In genomic region chrX:48142697-48143096, GRCh38 we compare ENCODE assay signal across 17 cellular contexts. TPM values are rescaled to one million over a fixed set of nuclear protein-coding genes. Genes with fewer than 3 reads are reported as not detected.
DNase-seq lines count a peak whose midpoint lies in the region; ATAC-seq, FAIRE-seq and TF ChIP-seq lines count a peak whose summit lies in the region.
"Not testable (repeated sequence)": the region's sequence is repeated elsewhere in the genome, so short reads cannot be mapped to it uniquely, and the experiment has no call there.
"Had no signal": no experiment of that assay in that cellular context is flagged by ENCODE, and none has a peak within 500 bp of the region (broad histone marks: within the 10 kb centered on the region; RNA-seq: fewer than 3 reads in every experiment).

No MANE protein-coding gene starts in this region.

- POLR2A ChIA-PET in PC-3 (lab: Charles Lee; ENCODE audit: unreplicated experiment); activated CD4-positive, alpha-beta T cell treated with anti-CD3 and anti-CD28 coated beads, Interleukin-2, amount 10 ng/mL, durations not matched to agents 7 days and 5 days (lab: Charles Lee); endothelial cell of umbilical vein (lab: Charles Lee): not testable (repeated sequence)

- not testable (repeated sequence) for H3K27me3 Mint-ChIP-seq in activated CD4-positive, alpha-beta T cell treated with anti-CD3 and anti-CD28 coated beads, Interleukin-2, amount 10 ng/mL, durations not matched to agents 7 days and 5 days; activated naive CD4-positive, alpha-beta T cell treated with anti-CD3 and anti-CD28 coated beads, Interleukin-2, amount 50 U/mL, for 24 hours
- peaks cover 24% of the 10 kb centered on the region for H3K27me3 Mint-ChIP-seq in activated T-cell treated with anti-CD3 and anti-CD28 coated beads, Interleukin-2, amount 50 U/mL, for 24 hours
- H3K27me3 Mint-ChIP-seq in stimulated activated naive B cell treated with anti-CD40 and anti-IgM and Interleukin-4, amounts not matched to agents 10 μg/mL and 1 μg/mL and 100 μg/mL, for 72 hours = peaks cover 0 to 15% of the 10 kb centered on the region in 2 donors

- H3K4me3 ChIP-seq in BLaER1; PC-3 (ENCODE audit: low read length); endothelial cell of umbilical vein (replicated peaks in 1 of 3; ENCODE audit: insufficient read depth in 1 of 3, low read depth in 1 of 3, low read length in 3 of 3): not testable (repeated sequence)

- H3F3A ChIP-seq in PC-3 (ENCODE audit: low read length, unreplicated experiment) = not testable (repeated sequence)

- H3K4me3 Mint-ChIP-seq in activated CD4-positive, alpha-beta T cell treated with anti-CD3 and anti-CD28 coated beads, Interleukin-2, amount 10 ng/mL, durations not matched to agents 7 days and 5 days = peak overlapping the region; percentile 41
- not testable (repeated sequence) for H3K4me3 Mint-ChIP-seq in activated T-cell treated with anti-CD3 and anti-CD28 coated beads, Interleukin-2, amount 50 U/mL, for 24 hours; stimulated activated naive B cell treated with anti-CD40 and anti-IgM and Interleukin-4, amounts not matched to agents 10 μg/mL and 1 μg/mL and 100 μg/mL, for 72 hours
- H3K4me3 Mint-ChIP-seq in activated naive CD4-positive, alpha-beta T cell treated with anti-CD3 and anti-CD28 coated beads, Interleukin-2, amount 50 U/mL, for 24 hours = peak overlapping the region; percentile 78

- H3K4me1 Mint-ChIP-seq in activated CD4-positive, alpha-beta T cell treated with anti-CD3 and anti-CD28 coated beads, Interleukin-2, amount 10 ng/mL, durations not matched to agents 7 days and 5 days = peaks cover 18% of the 10 kb centered on the region
- H3K4me1 Mint-ChIP-seq in activated T-cell treated with anti-CD3 and anti-CD28 coated beads, Interleukin-2, amount 50 U/mL, for 24 hours (ENCODE audit: low read depth) = peaks cover 14% of the 10 kb centered on the region
- peaks cover 25% of the 10 kb centered on the region for H3K4me1 Mint-ChIP-seq in activated naive CD4-positive, alpha-beta T cell treated with anti-CD3 and anti-CD28 coated beads, Interleukin-2, amount 50 U/mL, for 24 hours
- not testable (repeated sequence) for H3K4me1 Mint-ChIP-seq in stimulated activated naive B cell treated with anti-CD40 and anti-IgM and Interleukin-4, amounts not matched to agents 10 μg/mL and 1 μg/mL and 100 μg/mL, for 72 hours

- not testable (repeated sequence) for H2AFZ ChIP-seq in PC-3 (ENCODE audit: low read length); endothelial cell of umbilical vein (ENCODE audit: low read depth, low read length)

- H3K9me3 ChIP-seq in BLaER1; PC-3 (ENCODE audit: low read length); endothelial cell of umbilical vein (replicated peaks; ENCODE audit: control insufficient read depth, insufficient read depth, low read length): not testable (repeated sequence)

- ATAC-seq in PC-3 = not testable (repeated sequence)
- peak; percentile 31 to 44 for ATAC-seq in stimulated activated naive B cell treated with anti-CD40 and anti-IgM and Interleukin-4, amounts not matched to agents 10 μg/mL and 1 μg/mL and 100 μg/mL, for 72 hours (replicated peaks)

- not testable (repeated sequence) for H3K9me1 ChIP-seq in endothelial cell of umbilical vein (replicated peaks; ENCODE audit: control insufficient read depth, extremely low read depth, insufficient read depth, low read length)

- not testable (repeated sequence) for H4K20me1 ChIP-seq in BLaER1; PC-3 (ENCODE audit: low read length); endothelial cell of umbilical vein (replicated peaks; ENCODE audit: control insufficient read depth, extremely low read depth, insufficient read depth, low read length)

- H3K9ac ChIP-seq in BLaER1; PC-3 (ENCODE audit: low read length); endothelial cell of umbilical vein (replicated peaks; ENCODE audit: extremely low read depth, insufficient read depth, low read length): not testable (repeated sequence)

- not testable (repeated sequence) for TF ChIP-seq CTCF in PC-3 (conservative IDR thresholded peaks at IDR 0.05; ENCODE audit: low read depth, low read length); endothelial cell of umbilical vein (IDR thresholded peaks at IDR 0.05; ENCODE audit: extremely low read depth in 1 of 2, insufficient read depth in 1 of 2, low read depth in 1 of 2, low read length in 2 of 2)

- CTCF ChIA-PET in PC-3 (lab: Charles Lee); activated CD4-positive, alpha-beta T cell treated with anti-CD3 and anti-CD28 coated beads, Interleukin-2, amount 10 ng/mL, durations not matched to agents 7 days and 5 days (lab: Charles Lee); endothelial cell of umbilical vein (lab: Charles Lee): not testable (repeated sequence)

- dilution Hi-C loops in endothelial cell of umbilical vein (cut with MboI; ENCODE audit: extremely low pct_ligation_motif_present, low sequenced_read_pairs) = not testable (repeated sequence)

- H3K9me3 Mint-ChIP-seq in activated CD4-positive, alpha-beta T cell treated with anti-CD3 and anti-CD28 coated beads, Interleukin-2, amount 10 ng/mL, durations not matched to agents 7 days and 5 days; activated T-cell treated with anti-CD3 and anti-CD28 coated beads, Interleukin-2, amount 50 U/mL, for 24 hours; activated naive CD4-positive, alpha-beta T cell treated with anti-CD3 and anti-CD28 coated beads, Interleukin-2, amount 50 U/mL, for 24 hours; stimulated activated naive B cell treated with anti-CD40 and anti-IgM and Interleukin-4, amounts not matched to agents 10 μg/mL and 1 μg/mL and 100 μg/mL, for 72 hours: not testable (repeated sequence)

- intact Hi-C loops in PC-3 (cut with micrococcal nuclease); endothelial cell of umbilical vein (cut with micrococcal nuclease): not testable (repeated sequence)

- not testable (repeated sequence) for TF ChIP-seq POLR2A in endothelial cell of umbilical vein (IDR thresholded peaks at IDR 0.05; ENCODE audit: low read depth, low read length)

- not testable (repeated sequence) for H3K79me2 ChIP-seq in PC-3 (ENCODE audit: low read length); endothelial cell of umbilical vein (ENCODE audit: control insufficient read depth, insufficient read depth, low read length)

- H3K9me2 ChIP-seq in PC-3 (replicated peaks; ENCODE audit: low read length) = not testable (repeated sequence)

- not testable (repeated sequence) for H3K36me3 ChIP-seq in BLaER1; PC-3 (ENCODE audit: low read depth, low read length); endothelial cell of umbilical vein (ENCODE audit: control insufficient read depth in 2 of 2, extremely low read depth in 1 of 2, insufficient read depth in 2 of 2, low read length in 2 of 2)

- not testable (repeated sequence) for H3K4me1 ChIP-seq in BLaER1; PC-3 (ENCODE audit: insufficient read depth, low read length); endothelial cell of umbilical vein (ENCODE audit: control insufficient read depth, extremely low read depth, insufficient read depth, low read length)

- DNase-seq in PC-3 = peak; percentile 3
- not testable (repeated sequence) for DNase-seq in activated CD4-positive, alpha-beta T cell treated with anti-CD3 and anti-CD28 coated beads, Interleukin-2, amount 10 ng/mL, durations not matched to agents 7 days and 5 days; stimulated activated naive B cell treated with anti-CD40 and anti-IgM and Interleukin-4, amounts not matched to agents 10 μg/mL and 1 μg/mL and 100 μg/mL, for 72 hours
- DNase-seq in activated T-cell treated with anti-CD3 and anti-CD28 coated beads, Interleukin-2, amount 50 U/mL, for 24 hours = peak; percentile 36
- peak; percentile 16 for DNase-seq in endothelial cell of umbilical vein (ENCODE audit: low read depth, low spot score)
- peak; percentile 25 for DNase-seq in stimulated activated CD4-positive, alpha-beta T cell treated with anti-CD3 and anti-CD28 coated beads, Interleukin-2, amount 100 ng/mL, for 4 hours (ENCODE audit: low read depth)

- FAIRE-seq in endothelial cell of umbilical vein (lab: Jason Lieb, UNC) = peak; percentile 98

- BruUV-seq in PC-3 (replicated peaks; lab: Mats Ljungman, UMichigan); endothelial cell of umbilical vein (replicated peaks; lab: Mats Ljungman, UMichigan): not testable (repeated sequence)

- peak overlapping the region; percentile 19; the same call in 1 of the 2 replicates for H3K4me2 ChIP-seq in BLaER1
- not testable (repeated sequence) for H3K4me2 ChIP-seq in PC-3 (ENCODE audit: low read length); endothelial cell of umbilical vein (ENCODE audit: insufficient read depth, low read length)

- peaks cover 32% of the 10 kb centered on the region for H3K27me3 ChIP-seq in BLaER1
- not testable (repeated sequence) for H3K27me3 ChIP-seq in PC-3 (ENCODE audit: low read length); endothelial cell of umbilical vein (ENCODE audit: control insufficient read depth in 2 of 2, insufficient read depth in 2 of 2, low read length in 2 of 2)

- not testable (repeated sequence) for H3K27ac ChIP-seq in BLaER1; PC-3 (ENCODE audit: low read length); endothelial cell of umbilical vein (ENCODE audit: insufficient read depth, low read depth, low read length)

- peak overlapping the region; percentile 72 for H3K27ac Mint-ChIP-seq in activated CD4-positive, alpha-beta T cell treated with anti-CD3 and anti-CD28 coated beads, Interleukin-2, amount 10 ng/mL, durations not matched to agents 7 days and 5 days
- peak overlapping the region; percentile 30 for H3K27ac Mint-ChIP-seq in activated T-cell treated with anti-CD3 and anti-CD28 coated beads, Interleukin-2, amount 50 U/mL, for 24 hours
- H3K27ac Mint-ChIP-seq in activated naive CD4-positive, alpha-beta T cell treated with anti-CD3 and anti-CD28 coated beads, Interleukin-2, amount 50 U/mL, for 24 hours; stimulated activated naive B cell treated with anti-CD40 and anti-IgM and Interleukin-4, amounts not matched to agents 10 μg/mL and 1 μg/mL and 100 μg/mL, for 72 hours: not testable (repeated sequence)

- not testable (repeated sequence) for H3K36me3 Mint-ChIP-seq in activated CD4-positive, alpha-beta T cell treated with anti-CD3 and anti-CD28 coated beads, Interleukin-2, amount 10 ng/mL, durations not matched to agents 7 days and 5 days (ENCODE audit: low read depth); activated T-cell treated with anti-CD3 and anti-CD28 coated beads, Interleukin-2, amount 50 U/mL, for 24 hours (ENCODE audit: low read depth); activated naive CD4-positive, alpha-beta T cell treated with anti-CD3 and anti-CD28 coated beads, Interleukin-2, amount 50 U/mL, for 24 hours; stimulated activated naive B cell treated with anti-CD40 and anti-IgM and Interleukin-4, amounts not matched to agents 10 μg/mL and 1 μg/mL and 100 μg/mL, for 72 hours

RNA-seq across cellular contexts. Expression of gene SPACA5B, which starts 12.3 kb away (rescaled TPM):
- not detected in 2 replicates for total RNA-seq in PC-3 (2014; rRNA removed)
- total RNA-seq in activated CD4-positive, alpha-beta T cell treated with anti-CD3 and anti-CD28 coated beads, Interleukin-2, amount 10 ng/mL, durations not matched to agents 7 days and 5 days = not detected
- total RNA-seq in endothelial cell of umbilical vein = not detected in 2 replicates
- not detected in 2 replicates for polyA plus RNA-seq in endothelial cell of umbilical vein
- not detected in 2 replicates for polyA plus RNA-seq in endothelial cell of umbilical vein (2011; cell fraction: cytosol; rRNA removed)
- not detected in 2 replicates for polyA plus RNA-seq in endothelial cell of umbilical vein (2011; cell fraction: nucleus; rRNA removed)
- polyA plus RNA-seq in endothelial cell of umbilical vein (2012) = not detected in 2 replicates
- not detected in 2 replicates for polyA minus RNA-seq in endothelial cell of umbilical vein
- polyA minus RNA-seq in endothelial cell of umbilical vein (2011; cell fraction: cytosol; rRNA and poly(A)+ RNA removed) = not detected
- polyA minus RNA-seq in endothelial cell of umbilical vein (2011; cell fraction: nucleus; rRNA and poly(A)+ RNA removed) = not detected in 2 replicates
- total RNA-seq: gastroesophageal sphincter; K562; kidney epithelial cell; liver; myocyte; PC-9; subcutaneous adipose tissue; T-helper 1 cell treated with Interleukin-12 subunit alpha and Interleukin-12 subunit beta and Interleukin-4 antibody, amounts not matched to agents 30 ng/mL and 1 ng/mL, for 36 hours; transverse colon had no signal
- polyA plus RNA-seq: K562, liver had no signal

RNA-seq across cellular contexts. Expression of gene SSX5, which starts 53.9 kb away (rescaled TPM):
- total RNA-seq in PC-3 (2014; rRNA removed) (not detected in 2 replicates), endothelial cell of umbilical vein (not detected in 2 replicates)
- not detected for total RNA-seq in activated CD4-positive, alpha-beta T cell treated with anti-CD3 and anti-CD28 coated beads, Interleukin-2, amount 10 ng/mL, durations not matched to agents 7 days and 5 days
- not detected in 2 replicates for polyA plus RNA-seq in endothelial cell of umbilical vein
- polyA plus RNA-seq in endothelial cell of umbilical vein (2011; cell fraction: cytosol; rRNA removed) = not detected in 2 replicates
- polyA plus RNA-seq in endothelial cell of umbilical vein (2011; cell fraction: nucleus; rRNA removed) = not detected in 2 replicates
- polyA plus RNA-seq in endothelial cell of umbilical vein (2012) = not detected in 2 replicates
- polyA minus RNA-seq in endothelial cell of umbilical vein = not detected in 2 replicates
- not detected for polyA minus RNA-seq in endothelial cell of umbilical vein (2011; cell fraction: cytosol; rRNA and poly(A)+ RNA removed)
- not detected in 2 replicates for polyA minus RNA-seq in endothelial cell of umbilical vein (2011; cell fraction: nucleus; rRNA and poly(A)+ RNA removed)
- total RNA-seq: gastroesophageal sphincter; kidney epithelial cell; liver; myocyte; PC-9; subcutaneous adipose tissue; T-helper 1 cell treated with Interleukin-12 subunit alpha and Interleukin-12 subunit beta and Interleukin-4 antibody, amounts not matched to agents 30 ng/mL and 1 ng/mL, for 36 hours; transverse colon had no signal
- polyA plus RNA-seq: liver had no signal
